In genomic region chr19:16518483-16519229, GRCh38 we compare ENCODE assay signal across 2 cellular contexts.
TF ChIP-seq lines count a peak whose summit lies in the region.

No MANE protein-coding gene starts in this region.

TF ChIP-seq in GM23338, 12 proteins besides CTCF, POLR2A, EP300 and RAD21:
- TF ChIP-seq POLR2AphosphoS5 (IDR thresholded peaks at IDR 0.05; ENCODE audit: low read depth) (no peak), STAT1 (IDR thresholded peaks at IDR 0.05; ENCODE audit: unreplicated experiment) (no peak)

TF ChIP-seq in K562, 482 proteins besides CTCF, POLR2A, EP300 and RAD21:
- 0 out of 2 replicates have a peak, but pooled peaks have one; percentile 14 for TF ChIP-seq POLR2AphosphoS5 (IDR thresholded peaks at IDR 0.05; ENCODE audit: control insufficient read depth, insufficient read depth, low read depth, low read length)
- peak; percentile 72 for TF ChIP-seq POLR2G (IDR thresholded peaks at IDR 0.05; ENCODE audit: low read depth, low read length)
- no peak for TF ChIP-seq NKRF (IDR thresholded peaks at IDR 0.05; ENCODE audit: borderline replicate concordance)
- peak; percentile 11 for TF ChIP-seq FIP1L1 (IDR thresholded peaks at IDR 0.05; ENCODE audit: low read depth, low read length, poor library complexity, severe bottlenecking)
- TF ChIP-seq USF1 (CRISPR knock-in tag; IDR thresholded peaks at IDR 0.05): no peak
